Comparison of ENCODE assay signal across 1 cellular context in the genomic region with DNA sequence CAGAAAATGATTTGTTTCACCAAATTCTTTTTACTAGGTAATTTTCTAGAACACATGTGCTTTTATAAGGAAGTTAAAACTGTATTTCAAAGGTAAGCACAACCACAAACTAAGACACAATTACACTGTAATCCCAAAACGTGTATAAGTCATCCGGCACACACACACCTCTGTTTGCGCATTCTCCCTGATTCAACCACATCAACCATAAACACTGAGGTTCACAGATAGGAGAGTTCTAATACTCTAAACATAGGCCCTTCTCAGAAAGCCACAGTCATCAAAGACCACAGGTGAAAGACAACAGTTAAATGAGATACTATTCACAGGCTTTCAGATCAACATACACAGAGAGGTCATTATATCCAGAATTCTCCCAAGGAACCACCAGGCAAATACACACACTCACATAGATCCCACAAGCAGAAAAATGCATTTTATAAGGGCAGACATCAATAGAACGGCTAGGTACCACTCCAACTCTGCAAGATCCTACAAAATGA.
TF ChIP-seq lines count a peak whose summit lies in the region.

No MANE protein-coding gene starts in this region.

TF ChIP-seq in HepG2, 621 proteins besides CTCF, POLR2A, EP300 and RAD21:
- TF ChIP-seq SP4 (CRISPR knock-in tag; IDR thresholded peaks at IDR 0.05) (no peak), ZNF709 (CRISPR knock-in tag; IDR thresholded peaks at IDR 0.05) (no peak), NR2F1 (CRISPR knock-in tag; IDR thresholded peaks at IDR 0.05) (no peak), SRY (CRISPR knock-in tag; IDR thresholded peaks at IDR 0.05) (no peak), ZSCAN21 (CRISPR knock-in tag; IDR thresholded peaks at IDR 0.05; ENCODE audit: borderline replicate concordance) (no peak), ZNF10 (CRISPR knock-in tag; IDR thresholded peaks at IDR 0.05; ENCODE audit: borderline replicate concordance, low read depth) (no peak), SRF (IDR thresholded peaks at IDR 0.05; ENCODE audit: low read depth, low read length) (no peak), PCBP1 (IDR thresholded peaks at IDR 0.05; ENCODE audit: borderline replicate concordance, low read depth, low read length) (no peak), RORA (CRISPR knock-in tag; IDR thresholded peaks at IDR 0.05) (no peak), ZBTB38 (CRISPR knock-in tag; IDR thresholded peaks at IDR 0.05) (no peak), ZNF24 (IDR thresholded peaks at IDR 0.05) (no peak)
- TF ChIP-seq, protein P1, sequence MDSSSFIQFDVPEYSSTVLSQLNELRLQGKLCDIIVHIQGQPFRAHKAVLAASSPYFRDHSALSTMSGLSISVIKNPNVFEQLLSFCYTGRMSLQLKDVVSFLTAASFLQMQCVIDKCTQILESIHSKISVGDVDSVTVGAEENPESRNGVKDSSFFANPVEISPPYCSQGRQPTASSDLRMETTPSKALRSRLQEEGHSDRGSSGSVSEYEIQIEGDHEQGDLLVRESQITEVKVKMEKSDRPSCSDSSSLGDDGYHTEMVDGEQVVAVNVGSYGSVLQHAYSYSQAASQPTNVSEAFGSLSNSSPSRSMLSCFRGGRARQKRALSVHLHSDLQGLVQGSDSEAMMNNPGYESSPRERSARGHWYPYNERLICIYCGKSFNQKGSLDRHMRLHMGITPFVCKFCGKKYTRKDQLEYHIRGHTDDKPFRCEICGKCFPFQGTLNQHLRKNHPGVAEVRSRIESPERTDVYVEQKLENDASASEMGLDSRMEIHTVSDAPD (CRISPR knock-in tag; IDR thresholded peaks at IDR 0.05) = no peak
- TF ChIP-seq, protein P2, sequence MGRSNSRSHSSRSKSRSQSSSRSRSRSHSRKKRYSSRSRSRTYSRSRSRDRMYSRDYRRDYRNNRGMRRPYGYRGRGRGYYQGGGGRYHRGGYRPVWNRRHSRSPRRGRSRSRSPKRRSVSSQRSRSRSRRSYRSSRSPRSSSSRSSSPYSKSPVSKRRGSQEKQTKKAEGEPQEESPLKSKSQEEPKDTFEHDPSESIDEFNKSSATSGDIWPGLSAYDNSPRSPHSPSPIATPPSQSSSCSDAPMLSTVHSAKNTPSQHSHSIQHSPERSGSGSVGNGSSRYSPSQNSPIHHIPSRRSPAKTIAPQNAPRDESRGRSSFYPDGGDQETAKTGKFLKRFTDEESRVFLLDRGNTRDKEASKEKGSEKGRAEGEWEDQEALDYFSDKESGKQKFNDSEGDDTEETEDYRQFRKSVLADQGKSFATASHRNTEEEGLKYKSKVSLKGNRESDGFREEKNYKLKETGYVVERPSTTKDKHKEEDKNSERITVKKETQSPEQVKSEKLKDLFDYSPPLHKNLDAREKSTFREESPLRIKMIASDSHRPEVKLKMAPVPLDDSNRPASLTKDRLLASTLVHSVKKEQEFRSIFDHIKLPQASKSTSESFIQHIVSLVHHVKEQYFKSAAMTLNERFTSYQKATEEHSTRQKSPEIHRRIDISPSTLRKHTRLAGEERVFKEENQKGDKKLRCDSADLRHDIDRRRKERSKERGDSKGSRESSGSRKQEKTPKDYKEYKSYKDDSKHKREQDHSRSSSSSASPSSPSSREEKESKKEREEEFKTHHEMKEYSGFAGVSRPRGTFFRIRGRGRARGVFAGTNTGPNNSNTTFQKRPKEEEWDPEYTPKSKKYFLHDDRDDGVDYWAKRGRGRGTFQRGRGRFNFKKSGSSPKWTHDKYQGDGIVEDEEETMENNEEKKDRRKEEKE (IDR thresholded peaks at IDR 0.05) = no peak
- TF ChIP-seq, protein P3, sequence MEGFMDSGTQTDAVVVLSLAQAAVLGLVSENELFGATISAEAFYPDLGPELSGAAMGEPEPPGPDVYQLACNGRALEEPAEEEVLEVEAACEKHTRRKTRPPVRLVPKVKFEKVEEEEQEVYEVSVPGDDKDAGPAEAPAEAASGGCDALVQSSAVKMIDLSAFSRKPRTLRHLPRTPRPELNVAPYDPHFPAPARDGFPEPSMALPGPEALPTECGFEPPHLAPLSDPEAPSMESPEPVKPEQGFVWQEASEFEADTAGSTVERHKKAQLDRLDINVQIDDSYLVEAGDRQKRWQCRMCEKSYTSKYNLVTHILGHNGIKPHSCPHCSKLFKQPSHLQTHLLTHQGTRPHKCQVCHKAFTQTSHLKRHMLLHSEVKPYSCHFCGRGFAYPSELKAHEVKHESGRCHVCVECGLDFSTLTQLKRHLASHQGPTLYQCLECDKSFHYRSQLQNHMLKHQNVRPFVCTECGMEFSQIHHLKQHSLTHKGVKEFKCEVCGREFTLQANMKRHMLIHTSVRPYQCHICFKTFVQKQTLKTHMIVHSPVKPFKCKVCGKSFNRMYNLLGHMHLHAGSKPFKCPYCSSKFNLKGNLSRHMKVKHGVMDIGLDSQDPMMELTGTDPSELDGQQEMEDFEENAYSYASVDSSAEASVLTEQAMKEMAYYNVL (CRISPR knock-in tag; IDR thresholded peaks at IDR 0.05; ENCODE audit: borderline replicate concordance) = no peak
